ENCODE assay signal across 17 cellular contexts in genomic region chr20:4897600-4897999, GRCh38.
A peak's percentile ranks its signal among the peaks of the same experiment; 100 is the strongest.
DNase-seq lines count a peak whose midpoint lies in the region; ATAC-seq, FAIRE-seq and TF ChIP-seq lines count a peak whose summit lies in the region.
"Had no signal": no experiment of that assay in that cellular context is flagged by ENCODE, and none has a peak within 500 bp of the region (broad histone marks: within the 10 kb centered on the region; RNA-seq: fewer than 3 reads in every experiment).

No MANE protein-coding gene starts in this region.

- no peak overlapping the region for H3K4me3 Mint-ChIP-seq in mesothelial cell of epicardium
- H3K4me3 Mint-ChIP-seq: activated naive CD8-positive, alpha-beta T cell treated with anti-CD3 and anti-CD28 coated beads, Interleukin-2, amount 10 ng/mL, durations not matched to agents 7 days and 5 days; B cell had no signal

- 0 out of 2 replicates have a peak, but pooled peaks have one; percentile 5 for ATAC-seq in HCT116
- ATAC-seq in RWPE2 (ENCODE audit: low read depth), result no peak
- ATAC-seq in foreskin keratinocyte, result no peak

- H3K9ac ChIP-seq in HCT116 (ENCODE audit: low read length), result no peak overlapping the region

- no peak for TF ChIP-seq RAD21 in HCT116 (IDR thresholded peaks at IDR 0.05; ENCODE audit: low read depth)

- intact Hi-C loops in HCT116 (cut with micrococcal nuclease), result no loop called here

- FAIRE-seq in small intestine (lab: Jason Lieb, UNC), result no peak
- FAIRE-seq: H1 had no signal

- no peak for TF ChIP-seq CTCF in HCT116 (IDR thresholded peaks at IDR 0.05 in 2 of 3, conservative IDR thresholded peaks at IDR 0.05 in 1 of 3; ENCODE audit: borderline replicate concordance in 1 of 3, insufficient read depth in 1 of 3, low read depth in 2 of 3, low read length in 2 of 3)
- no peak for TF ChIP-seq CTCF in RWPE2 (IDR thresholded peaks at IDR 0.05; ENCODE audit: poor library complexity, severe bottlenecking)
- TF ChIP-seq CTCF in foreskin keratinocyte (conservative IDR thresholded peaks at IDR 0.05), result no peak
- TF ChIP-seq CTCF in mesothelial cell of epicardium (IDR thresholded peaks at IDR 0.05; ENCODE audit: unreplicated experiment), result no peak

- H3K27ac ChIP-seq in HCT116 (ENCODE audit: low read depth, low read length) (no peak overlapping the region), RWPE2 (ENCODE audit: poor library complexity, severe bottlenecking) (peak overlapping the region; percentile 55), foreskin keratinocyte (peak overlapping the region; percentile 28), small intestine (ENCODE audit: low read depth in 1 of 2, low read length in 1 of 2) (peak overlapping the region; percentile 32 to 78)
- H3K27ac ChIP-seq: cardiac muscle cell, gastroesophageal sphincter, SK-N-MC had no signal

- H3K36me3 ChIP-seq in HCT116 (ENCODE audit: control insufficient read depth in 1 of 2, insufficient read depth in 2 of 2, low read length in 2 of 2) (peaks cover 0 to 3% of the 10 kb centered on the region in 2 experiments; a peak in 1 of 4 replicates), RWPE2 (ENCODE audit: low read depth) (peaks cover 3% of the 10 kb centered on the region; the same call in 1 of the 2 replicates), small intestine (ENCODE audit: control insufficient read depth in 2 of 2, insufficient read depth in 2 of 2, low read length in 2 of 2) (no peaks in the 10 kb centered on the region)
- H3K36me3 ChIP-seq: cardiac muscle cell had no signal

- no peaks in the 10 kb centered on the region for H3K9me3 Mint-ChIP-seq in mesothelial cell of epicardium
- H3K9me3 Mint-ChIP-seq: activated naive CD8-positive, alpha-beta T cell treated with anti-CD3 and anti-CD28 coated beads, Interleukin-2, amount 10 ng/mL, durations not matched to agents 7 days and 5 days had no signal

- H3K9me3 ChIP-seq in HCT116 (ENCODE audit: control insufficient read depth in 1 of 2, insufficient read depth in 1 of 2, low read depth in 1 of 2, low read length in 2 of 2) (no peaks in the 10 kb centered on the region), RWPE2 (ENCODE audit: severe bottlenecking) (no peaks in the 10 kb centered on the region), small intestine (ENCODE audit: control insufficient read depth, low read depth) (no peaks in the 10 kb centered on the region)
- H3K9me3 ChIP-seq: gastroesophageal sphincter had no signal

- no peaks in the 10 kb centered on the region for H3K27me3 Mint-ChIP-seq in mesothelial cell of epicardium (ENCODE audit: low read depth)
- H3K27me3 Mint-ChIP-seq: activated naive CD8-positive, alpha-beta T cell treated with anti-CD3 and anti-CD28 coated beads, Interleukin-2, amount 10 ng/mL, durations not matched to agents 7 days and 5 days; B cell had no signal

- H3K27me3 ChIP-seq in HCT116 (ENCODE audit: insufficient read depth, low read length), result no peaks in the 10 kb centered on the region
- H3K27me3 ChIP-seq in RWPE2 (ENCODE audit: insufficient read depth, poor library complexity, severe bottlenecking), result no peaks in the 10 kb centered on the region
- no peaks in the 10 kb centered on the region for H3K27me3 ChIP-seq in foreskin keratinocyte
- H3K27me3 ChIP-seq in small intestine (ENCODE audit: control insufficient read depth in 2 of 2, insufficient read depth in 2 of 2, low read length in 2 of 2), result no peaks in the 10 kb centered on the region
- H3K27me3 ChIP-seq: cardiac muscle cell, gastroesophageal sphincter had no signal

- no peaks in the 10 kb centered on the region for H4K20me1 ChIP-seq in HCT116 (ENCODE audit: insufficient read depth)

- CTCF ChIA-PET in HCT116 (lab: Charles Lee), result no interaction called here

- WGBS in small intestine, 3 donors, result 93 to 94% (median 94%) methylated on average over 4 of the region's 4 CpGs

- peaks cover 12 to 30% of the 10 kb centered on the region in 2 experiments for H3K4me1 ChIP-seq in HCT116 (ENCODE audit: control insufficient read depth in 1 of 2, insufficient read depth in 2 of 2, low read length in 2 of 2)
- peaks cover 22% of the 10 kb centered on the region for H3K4me1 ChIP-seq in RWPE2 (ENCODE audit: insufficient read depth, poor library complexity, severe bottlenecking)
- peaks cover 15% of the 10 kb centered on the region for H3K4me1 ChIP-seq in foreskin keratinocyte
- peaks cover 3% of the 10 kb centered on the region in 2 donors for H3K4me1 ChIP-seq in small intestine (ENCODE audit: control insufficient read depth in 2 of 2, insufficient read depth in 1 of 2, low read depth in 1 of 2, low read length in 1 of 2)

- H3K36me3 Mint-ChIP-seq in mesothelial cell of epicardium, result peaks cover 28% of the 10 kb centered on the region

- BruUV-seq in HCT116 (replicated peaks; lab: Mats Ljungman, UMichigan), result no TSS peak

- H3K27ac Mint-ChIP-seq in mesothelial cell of epicardium, result no peak overlapping the region

- H3K4me3 ChIP-seq in HCT116 (replicated peaks in 1 of 2; ENCODE audit: low read depth in 1 of 2, low read length in 2 of 2), result no peak overlapping the region
- no peak overlapping the region for H3K4me3 ChIP-seq in RWPE2 (ENCODE audit: severe bottlenecking)
- H3K4me3 ChIP-seq in small intestine (ENCODE audit: low read depth in 1 of 2, low read length in 2 of 2), result no peak overlapping the region
- H3K4me3 ChIP-seq: cardiac muscle cell, gastroesophageal sphincter, lung, SK-N-MC had no signal

- H3K4me2 ChIP-seq in HCT116 (ENCODE audit: low read length), result peak overlapping the region; percentile 50; the same call in 1 of the 2 replicates

- no peaks in the 10 kb centered on the region for H3K79me2 ChIP-seq in HCT116 (ENCODE audit: insufficient read depth, low read length)

- H2AFZ ChIP-seq in HCT116 (ENCODE audit: low read depth, low read length, poor library complexity, severe bottlenecking), result no peak overlapping the region

- RAD21 ChIA-PET in HCT116 (lab: Charles Lee; ENCODE audit: low non-redundant PET in 1 of 2, low total read pairs in 2 of 2, uncharacterized antibody in 2 of 2, unreplicated experiment in 2 of 2), result interaction anchor here in 1 of 2 experiments (1.0 kb wide), 1 partner anchor 59 kb away, joined by 3 read pairs; no protein-coding TSS in a partner anchor

- no peaks in the 10 kb centered on the region for H3K9me2 ChIP-seq in HCT116 (ENCODE audit: insufficient read depth)

- H3K4me1 Mint-ChIP-seq in mesothelial cell of epicardium, result peaks cover 4% of the 10 kb centered on the region

- TF ChIP-seq POLR2A in HCT116 (IDR thresholded peaks at IDR 0.05; ENCODE audit: borderline replicate concordance, extremely low read depth, insufficient read depth, insufficient read length), result no peak

- POLR2A ChIA-PET in HCT116 (lab: Charles Lee), result interaction anchor here (0.5 kb wide), 1 partner anchor 16 kb away, joined by 3 read pairs; no protein-coding TSS in a partner anchor

- no peak for DNase-seq in HCT116 (ENCODE audit: low read depth, low spot score)
- DNase-seq in RWPE2 (ENCODE audit: low spot score), result no peak
- DNase-seq in foreskin keratinocyte, result peak in 1 of 2 donors; percentile 0
- no peak for DNase-seq in small intestine
- no peak for DNase-seq in NCI-H2196 treated with DMSO at 0.1 percent for 48 hours (lab: John Stamatoyannopoulos, UW; ENCODE audit: unreplicated experiment)
- DNase-seq in mesothelial cell of epicardium (ENCODE audit: low spot score in 2 of 2, unreplicated experiment in 2 of 2), result no peak
- no peak for DNase-seq in stimulated activated CD4-positive, alpha-beta T cell treated with anti-CD3 and anti-CD28 coated beads, Interleukin-2, amount 100 ng/mL, for 48 hours
- DNase-seq: activated naive CD8-positive, alpha-beta T cell treated with anti-CD3 and anti-CD28 coated beads, Interleukin-2, amount 10 ng/mL, durations not matched to agents 7 days and 5 days; DMS 273 treated with DMSO at 0.1 percent for 48 hours; NCI-H187 treated with DMSO at 0.1 percent for 48 hours; NCI-H510A had no signal

TF ChIP-seq in HCT116, 20 proteins besides CTCF, POLR2A, EP300 and RAD21 (continues in another document):
- no peak for TF ChIP-seq CBX3 (IDR thresholded peaks at IDR 0.05; ENCODE audit: low read depth)
- TF ChIP-seq ELF1 (IDR thresholded peaks at IDR 0.05; ENCODE audit: borderline replicate concordance, low read depth), result no peak
- TF ChIP-seq ZFX (IDR thresholded peaks at IDR 0.05), result no peak
- no peak for TF ChIP-seq EZH2 (IDR thresholded peaks at IDR 0.05)
- TF ChIP-seq ATF3 (IDR thresholded peaks at IDR 0.05), result no peak
- TF ChIP-seq SRF (IDR thresholded peaks at IDR 0.05; ENCODE audit: low read depth), result no peak
- TF ChIP-seq MAX (IDR thresholded peaks at IDR 0.05), result no peak
- no peak for TF ChIP-seq JUND (IDR thresholded peaks at IDR 0.05)
- no peak for TF ChIP-seq YY1 (IDR thresholded peaks at IDR 0.05; ENCODE audit: extremely low read depth, insufficient replicate concordance, low read depth, low read length)
- no peak for TF ChIP-seq ZNF274 (IDR thresholded peaks at IDR 0.05; ENCODE audit: low read depth, low read length)
- TF ChIP-seq ZBTB33 (IDR thresholded peaks at IDR 0.05; ENCODE audit: extremely low read depth, insufficient replicate concordance, low read length), result no peak
- TF ChIP-seq CEBPB (IDR thresholded peaks at IDR 0.05; ENCODE audit: low read depth), result no peak
